8 cellular contexts compared by ENCODE assay signal in the genomic region with DNA sequence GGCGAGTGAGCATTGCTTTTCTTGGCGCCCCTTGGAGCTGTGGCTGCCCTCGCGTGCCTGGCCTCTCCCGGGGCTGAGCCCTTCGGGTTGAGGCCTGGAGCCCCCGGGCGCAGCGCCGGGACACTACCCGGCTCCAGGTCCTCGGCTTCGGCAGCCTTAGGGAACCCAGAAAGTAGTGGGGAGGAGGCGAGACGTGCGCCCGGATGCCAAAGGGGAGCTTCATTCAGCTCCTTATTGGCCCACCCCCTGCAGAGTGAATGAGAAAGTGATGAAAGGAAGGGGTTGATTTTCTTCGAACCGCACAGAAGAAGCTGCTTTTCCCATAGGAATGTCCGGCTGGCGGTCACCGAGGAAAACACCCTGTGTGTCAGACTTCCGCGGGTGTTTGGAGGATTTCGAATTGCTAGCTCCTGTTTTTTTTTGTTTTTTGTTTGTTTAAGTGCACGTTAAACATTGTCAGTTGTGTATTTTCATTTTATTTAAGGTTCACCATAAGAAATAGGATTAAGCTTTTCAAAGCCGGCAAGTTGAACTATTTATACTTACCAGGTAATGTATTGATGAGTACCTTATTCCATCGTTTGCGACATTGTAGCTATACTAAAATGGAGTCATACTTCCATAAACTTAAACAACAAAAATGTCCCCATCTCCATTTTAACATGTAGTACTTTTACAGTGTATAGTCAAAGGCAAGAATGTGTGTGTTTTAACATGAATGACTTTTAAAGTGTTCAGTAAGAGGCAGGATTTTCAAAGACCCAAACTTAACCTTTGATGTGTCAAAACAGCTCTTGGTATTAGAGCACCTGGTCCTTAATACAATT. TPM values are rescaled to one million over a fixed set of nuclear protein-coding genes. Genes with fewer than 3 reads are reported as not detected.
DNase-seq lines count a peak whose midpoint lies in the region; ATAC-seq and TF ChIP-seq lines count a peak whose summit lies in the region.

No MANE protein-coding gene starts in this region.

- H3K9me3 Mint-ChIP-seq in activated CD4-positive, alpha-beta T cell treated with anti-CD3 and anti-CD28 coated beads for 36 hours (ENCODE audit: low read depth), result no peaks in the 10 kb centered on the region
- H3K9me3 Mint-ChIP-seq in osteocyte (ENCODE audit: unreplicated experiment), result no peaks in the 10 kb centered on the region

- peak; percentile 11 for ATAC-seq in activated CD4-positive, alpha-beta T cell treated with anti-CD3 and anti-CD28 coated beads for 36 hours

- peaks cover 38% of the 10 kb centered on the region for H3K4me1 Mint-ChIP-seq in activated CD4-positive, alpha-beta T cell treated with anti-CD3 and anti-CD28 coated beads for 36 hours
- H3K4me1 Mint-ChIP-seq in osteocyte (ENCODE audit: unreplicated experiment), result peaks cover 36% of the 10 kb centered on the region

- POLR2A ChIA-PET in activated CD4-positive, alpha-beta T cell treated with anti-CD3 and anti-CD28 coated beads for 36 hours (lab: Charles Lee), result interaction anchor here (0.7 to 3.1 kb wide), 20 partner anchors 10 to 1034 kb away, joined by 3 to 61 read pairs (median 6); a partner anchor contains a TSS

- intact Hi-C loops in activated CD4-positive, alpha-beta T cell treated with anti-CD3 and anti-CD28 coated beads for 36 hours (cut with DNase I, micrococcal nuclease), result loop anchor here (1.0 to 10.0 kb wide), 7 partner anchors 49 to 1495 kb away; a partner anchor contains a TSS

- peaks cover 42% of the 10 kb centered on the region for H3K36me3 Mint-ChIP-seq in activated CD4-positive, alpha-beta T cell treated with anti-CD3 and anti-CD28 coated beads for 36 hours (ENCODE audit: low read depth)
- peaks cover 30% of the 10 kb centered on the region for H3K36me3 Mint-ChIP-seq in osteocyte (ENCODE audit: unreplicated experiment)

- H3K4me3 Mint-ChIP-seq in activated CD4-positive, alpha-beta T cell treated with anti-CD3 and anti-CD28 coated beads for 36 hours, result peak overlapping the region; percentile 93
- peak overlapping the region; percentile 93 for H3K4me3 Mint-ChIP-seq in osteocyte (ENCODE audit: unreplicated experiment)

- peaks cover 2% of the 10 kb centered on the region for H3K27me3 Mint-ChIP-seq in activated CD4-positive, alpha-beta T cell treated with anti-CD3 and anti-CD28 coated beads for 36 hours
- no peaks in the 10 kb centered on the region for H3K27me3 Mint-ChIP-seq in osteocyte (ENCODE audit: unreplicated experiment)

- DNase-seq in activated CD4-positive, alpha-beta T cell treated with anti-CD3 and anti-CD28 coated beads for 36 hours, result peak; percentile 59
- DNase-seq in activated CD4-positive, alpha-beta T cell treated with anti-CD3 and anti-CD28 coated beads for 1 hour, result no peak
- peak; percentile 29 for DNase-seq in HFF-Myc (ENCODE audit: extremely low read depth, low read depth)
- peak; percentile 26 for DNase-seq in MV-4-11 (lab: John Stamatoyannopoulos, UW)
- peak; percentile 48 for DNase-seq in activated naive CD4-positive, alpha-beta T cell treated with Interleukin-2 at 50 U/mL for 16 hours
- peak; percentile 56 for DNase-seq in germinal center (ENCODE audit: low spot score)
- DNase-seq in osteocyte (ENCODE audit: extremely low spot score, unreplicated experiment), result peak; percentile 90
- no peak for DNase-seq in NCI-H2171 (lab: John Stamatoyannopoulos, UW)

- TF ChIP-seq CTCF in HFF-Myc (IDR thresholded peaks at IDR 0.05; ENCODE audit: low read depth, low read length, missing control alignments) (no peak), osteocyte (IDR thresholded peaks at IDR 0.05) (no peak)

- peak overlapping the region; percentile 96 for H3K27ac Mint-ChIP-seq in activated CD4-positive, alpha-beta T cell treated with anti-CD3 and anti-CD28 coated beads for 36 hours
- peak overlapping the region; percentile 100 for H3K27ac Mint-ChIP-seq in osteocyte (ENCODE audit: unreplicated experiment)

- CTCF ChIA-PET in activated CD4-positive, alpha-beta T cell treated with anti-CD3 and anti-CD28 coated beads for 36 hours (lab: Charles Lee), result interaction anchor here (0.7 to 2.8 kb wide), 16 partner anchors 11 to 1195 kb away, joined by 3 to 23 read pairs (median 5); a partner anchor contains a TSS

- peak overlapping the region; percentile 95 for H3K4me3 ChIP-seq in HFF-Myc (replicated peaks; ENCODE audit: low read depth, low read length)

RNA-seq across cellular contexts. Expression of a gene that starts 0.9 kb away (rescaled TPM):
- 1,000 to 10,000 TPM in 1 of 2 experiments, 100 to 1,000 TPM in 1; 953 to 1,693 TPM for total RNA-seq in activated CD4-positive, alpha-beta T cell treated with anti-CD3 and anti-CD28 coated beads for 36 hours
- 966 and 977 TPM in 2 replicates for total RNA-seq in osteocyte

RNA-seq across cellular contexts. Expression of a gene that starts 48.3 kb away (rescaled TPM):
- 10 to 100 TPM; 34.1 to 44.3 TPM for total RNA-seq in activated CD4-positive, alpha-beta T cell treated with anti-CD3 and anti-CD28 coated beads for 36 hours
- 48.0 and 48.6 TPM in 2 replicates for total RNA-seq in osteocyte

RNA-seq across cellular contexts. Expression of a gene that starts 58.5 kb away (rescaled TPM):
- total RNA-seq in activated CD4-positive, alpha-beta T cell treated with anti-CD3 and anti-CD28 coated beads for 36 hours, result 10 to 100 TPM; 39.7 to 43.9 TPM
- total RNA-seq in osteocyte, result 27.7 and 28.0 TPM in 2 replicates

Comparison
In these comparisons a context has a peak if more than half of its experiments do, and no peak if none do; other contexts are left out.
1. DNase-seq: peak in activated CD4-positive, alpha-beta T cell treated with anti-CD3 and anti-CD28 coated beads for 36 hours (single experiment), HFF-Myc (single experiment), MV-4-11 (single experiment), activated naive CD4-positive, alpha-beta T cell treated with Interleukin-2 at 50 U/mL for 16 hours (single experiment), germinal center (single experiment) and osteocyte (single experiment); none in activated CD4-positive, alpha-beta T cell treated with anti-CD3 and anti-CD28 coated beads for 1 hour (single experiment) and NCI-H2171 (single experiment).